In genomic region chr7:159024280-159024951, GRCh38 we compare ENCODE assay signal across 1 cellular context.
TF ChIP-seq lines count a peak whose summit lies in the region.

No MANE protein-coding gene starts in this region.

TF ChIP-seq in HepG2, 621 proteins besides CTCF, POLR2A, EP300 and RAD21 (continued from another document):
- TF ChIP-seq THAP9 (CRISPR knock-in tag; IDR thresholded peaks at IDR 0.05; ENCODE audit: borderline replicate concordance): no peak
- no peak for TF ChIP-seq CAMTA2 (CRISPR knock-in tag; IDR thresholded peaks at IDR 0.05; ENCODE audit: borderline replicate concordance)
- no peak for TF ChIP-seq ZNF574 (CRISPR knock-in tag; IDR thresholded peaks at IDR 0.05)
- TF ChIP-seq ZBTB40 (IDR thresholded peaks at IDR 0.05): no peak
- no peak for TF ChIP-seq ZBTB40 (CRISPR knock-in tag; IDR thresholded peaks at IDR 0.05)
- no peak for TF ChIP-seq ZNF691 (CRISPR knock-in tag; IDR thresholded peaks at IDR 0.05; ENCODE audit: borderline replicate concordance, low read depth)
